Comparison of ENCODE assay signal across 10 cellular contexts in the genomic region with DNA sequence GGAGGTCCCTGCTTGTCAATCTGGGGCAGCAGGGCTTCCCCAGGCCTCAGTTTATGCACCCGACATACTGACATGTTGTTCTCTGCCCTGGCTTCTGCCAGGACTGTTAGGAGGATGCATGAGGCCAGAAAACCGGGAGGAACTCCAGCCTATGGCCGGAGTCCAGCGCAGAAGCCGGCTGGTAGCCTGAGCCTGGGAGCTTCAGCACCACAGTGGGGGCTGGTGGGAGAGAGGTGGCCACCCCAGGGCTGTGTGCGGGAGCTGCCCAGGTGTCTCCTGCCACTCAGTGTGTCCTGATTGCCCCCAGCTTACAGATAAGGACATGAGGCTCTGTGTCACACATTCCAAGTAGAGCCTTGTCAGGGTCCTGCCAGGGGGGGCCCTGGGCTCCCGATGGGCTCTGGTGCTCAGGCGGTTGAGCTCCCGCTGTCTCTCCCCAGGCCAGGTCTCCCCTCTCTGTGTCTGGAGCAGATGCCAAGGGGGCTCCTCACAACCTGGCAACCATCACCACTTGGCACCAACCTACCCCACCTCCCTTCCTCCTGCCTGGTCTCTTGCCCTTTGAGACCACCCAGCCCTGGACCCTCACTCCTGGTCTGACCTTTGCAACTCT. TPM values are rescaled to one million over a fixed set of nuclear protein-coding genes. Genes with fewer than 3 reads are reported as not detected.
DNase-seq lines count a peak whose midpoint lies in the region; ATAC-seq and TF ChIP-seq lines count a peak whose summit lies in the region.
"Had no signal": no experiment of that assay in that cellular context is flagged by ENCODE, and none has a peak within 500 bp of the region (broad histone marks: within the 10 kb centered on the region; RNA-seq: fewer than 3 reads in every experiment).

No MANE protein-coding gene starts in this region.

- H3K9me3 Mint-ChIP-seq in MCF 10A (ENCODE audit: unreplicated experiment) (no peaks in the 10 kb centered on the region), osteocyte (ENCODE audit: unreplicated experiment) (no peaks in the 10 kb centered on the region)
- H3K9me3 Mint-ChIP-seq: effector memory CD8-positive, alpha-beta T cell had no signal

- 24 to 26% methylated on average over 9 of the region's 9 CpGs for WGBS in heart right ventricle, 2 donors

- ATAC-seq in heart right ventricle, result peak; percentile 12 to 49 (median 34)
- ATAC-seq: effector memory CD8-positive, alpha-beta T cell had no signal

- H3K4me3 ChIP-seq in breast epithelium (peak overlapping the region in 1 of 3 donors; percentile 40), heart right ventricle (no peak overlapping the region), vagina (no peak overlapping the region)

- intact Hi-C loops in breast epithelium (cut with DNase I; ENCODE audit: low total_unique reads), result loop anchor here (10.0 kb wide), 1 partner anchor 85 kb away; no protein-coding TSS in a partner anchor
- intact Hi-C loops in MCF 10A (cut with micrococcal nuclease), result no loop called here
- intact Hi-C loops in heart right ventricle (cut with DNase I), result loop anchor here in 5 of 10 donors (5.0 to 10.0 kb wide), 4 partner anchors 68 to 225 kb away; a partner anchor contains a TSS
- intact Hi-C loops in vagina (cut with DNase I), result no loop called here

- DNase-seq in breast epithelium (ENCODE audit: low spot score in 2 of 2), result peak in 1 of 2 donors; percentile 17
- no peak for DNase-seq in MCF 10A (ENCODE audit: unreplicated experiment)
- DNase-seq in heart right ventricle, result peak in 1 of 2 donors; percentile 58
- peak; percentile 80 for DNase-seq in osteocyte (ENCODE audit: extremely low spot score, unreplicated experiment)
- DNase-seq in vagina (ENCODE audit: extremely low spot score in 2 of 2), result peak; percentile 79 to 91
- DNase-seq in HuH-7 (ENCODE audit: low spot score), result no peak
- no peak for DNase-seq in COLO668 (lab: John Stamatoyannopoulos, UW; ENCODE audit: unreplicated experiment)
- DNase-seq in T-helper 1 cell, result no peak
- DNase-seq: effector memory CD8-positive, alpha-beta T cell; OCI-M1 had no signal

- TF ChIP-seq CTCF in breast epithelium (IDR thresholded peaks at IDR 0.05), result no peak
- TF ChIP-seq CTCF in MCF 10A (IDR thresholded peaks at IDR 0.05; ENCODE audit: unreplicated experiment), result no peak
- TF ChIP-seq CTCF in heart right ventricle (IDR thresholded peaks at IDR 0.05), result no peak
- TF ChIP-seq CTCF in osteocyte (IDR thresholded peaks at IDR 0.05), result no peak
- no peak for TF ChIP-seq CTCF in vagina (IDR thresholded peaks at IDR 0.05)

- H3K27me3 ChIP-seq in breast epithelium (no peaks in the 10 kb centered on the region), heart right ventricle (no peaks in the 10 kb centered on the region), vagina (no peaks in the 10 kb centered on the region)

- H3K4me1 ChIP-seq in breast epithelium, result no peaks in the 10 kb centered on the region
- H3K4me1 ChIP-seq in heart right ventricle, result peaks cover 36 to 54% (median 45%) of the 10 kb centered on the region in 9 donors
- peaks cover 47% of the 10 kb centered on the region for H3K4me1 ChIP-seq in vagina

- H3K27ac ChIP-seq in breast epithelium (peak overlapping the region; percentile 68 to 94), heart right ventricle (peak overlapping the region in 9 of 10 donors; percentile 22 to 77 (median 73)), vagina (peak overlapping the region; percentile 86)

- POLR2A ChIA-PET in MCF 10A (lab: Yijun Ruan, JAX), result interaction anchor here (1.1 kb wide), 1 partner anchor 84 kb away, joined by 3 read pairs; no protein-coding TSS in a partner anchor

- no peak overlapping the region for H3K27ac Mint-ChIP-seq in MCF 10A (ENCODE audit: low read depth, unreplicated experiment)
- peak overlapping the region; percentile 78 for H3K27ac Mint-ChIP-seq in osteocyte (ENCODE audit: unreplicated experiment)
- H3K27ac Mint-ChIP-seq: effector memory CD8-positive, alpha-beta T cell had no signal

- H3K27me3 Mint-ChIP-seq in MCF 10A (ENCODE audit: insufficient read depth, unreplicated experiment) (no peaks in the 10 kb centered on the region), osteocyte (ENCODE audit: unreplicated experiment) (no peaks in the 10 kb centered on the region)
- H3K27me3 Mint-ChIP-seq: effector memory CD8-positive, alpha-beta T cell had no signal

- H3K4me1 Mint-ChIP-seq in MCF 10A (ENCODE audit: insufficient read depth, unreplicated experiment), result no peaks in the 10 kb centered on the region
- peaks cover 59% of the 10 kb centered on the region for H3K4me1 Mint-ChIP-seq in osteocyte (ENCODE audit: unreplicated experiment)

- H3K9me3 ChIP-seq in breast epithelium (no peaks in the 10 kb centered on the region), heart right ventricle (no peaks in the 10 kb centered on the region), vagina (no peaks in the 10 kb centered on the region)

- TF ChIP-seq POLR2A in breast epithelium (IDR thresholded peaks at IDR 0.05) (no peak), vagina (IDR thresholded peaks at IDR 0.05) (no peak)

- no TSS peak for BruUV-seq in MCF 10A (replicated peaks; lab: Mats Ljungman, UMichigan)

- H3K36me3 ChIP-seq in breast epithelium (no peaks in the 10 kb centered on the region), heart right ventricle (peaks cover 0 to 13% (median 0%) of the 10 kb centered on the region in 9 donors), vagina (no peaks in the 10 kb centered on the region)

- H3K4me3 Mint-ChIP-seq in MCF 10A (ENCODE audit: unreplicated experiment), result no peak overlapping the region
- H3K4me3 Mint-ChIP-seq in osteocyte (ENCODE audit: unreplicated experiment), result no peak overlapping the region
- H3K4me3 Mint-ChIP-seq: effector memory CD8-positive, alpha-beta T cell had no signal

- peaks cover 11% of the 10 kb centered on the region for H3K36me3 Mint-ChIP-seq in MCF 10A (ENCODE audit: insufficient read depth, unreplicated experiment)
- H3K36me3 Mint-ChIP-seq in osteocyte (ENCODE audit: unreplicated experiment), result peaks cover 3% of the 10 kb centered on the region

- CTCF ChIA-PET in MCF 10A (lab: Yijun Ruan, JAX), result interaction anchor here (0.6 to 1.3 kb wide), 3 partner anchors 79 to 95 kb away, joined by 3 to 4 read pairs (median 3); no protein-coding TSS in a partner anchor

RNA-seq across cellular contexts. Expression of a gene that starts 32.3 kb away (rescaled TPM):
- 10 to 100 TPM; 16.0 to 39.3 (median 30.7) TPM for total RNA-seq in breast epithelium
- 76.5 and 76.9 TPM in 2 replicates for total RNA-seq in MCF 10A (2022)
- 100 to 1,000 TPM in 9 of 10 donors, 10 to 100 TPM in 1; 95.5 to 205 (median 148) TPM for total RNA-seq in heart right ventricle
- polyA plus RNA-seq in heart right ventricle, result 100 to 1,000 TPM in 1 of 2 donors, 10 to 100 TPM in 1; 44.3 to 144 TPM
- total RNA-seq in osteocyte, result 17.0 and 20.7 TPM in 2 replicates
- total RNA-seq in vagina, result 44.7 TPM

Comparison
In these comparisons a context has a peak if more than half of its experiments do, and no peak if none do; other contexts are left out.
1. DNase-seq: peak in osteocyte (single experiment) and vagina (2 of 2); none in MCF 10A (single experiment), HuH-7 (single experiment), COLO668 (single experiment) and T-helper 1 cell (0 of 5).
2. Peak in every context shown above with its lines, with median percentiles within 50 percentile points of each other: H3K27ac ChIP-seq.